11 cellular contexts compared by ENCODE assay signal in the genomic region with DNA sequence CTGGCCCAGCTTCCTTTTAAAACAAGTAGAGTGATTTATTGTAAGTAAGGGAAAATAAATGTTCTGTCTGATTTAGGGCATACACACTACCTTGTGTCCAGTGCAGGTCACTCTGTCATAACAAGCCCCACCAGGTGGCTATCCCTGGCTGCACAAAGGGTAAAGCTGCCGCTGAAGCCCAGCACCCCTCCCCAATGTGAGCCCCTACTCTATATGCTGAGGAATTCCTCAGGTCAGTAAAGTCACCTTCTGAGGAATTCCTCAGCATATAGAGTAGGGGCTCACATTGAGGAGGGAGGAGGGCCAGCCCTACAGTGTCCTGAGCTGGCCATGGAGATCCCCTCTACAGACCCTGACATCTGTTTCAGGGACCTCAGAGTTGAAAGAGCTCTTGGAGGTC.
DNase-seq lines count a peak whose midpoint lies in the region; ATAC-seq, FAIRE-seq and TF ChIP-seq lines count a peak whose summit lies in the region.
"Had no signal": no experiment of that assay in that cellular context is flagged by ENCODE, and none has a peak within 500 bp of the region (broad histone marks: within the 10 kb centered on the region; RNA-seq: fewer than 3 reads in every experiment).

No MANE protein-coding gene starts in this region.

- no peak overlapping the region for H2BK20ac ChIP-seq in IMR-90 (ENCODE audit: low read depth, low read length)

- no peaks in the 10 kb centered on the region for H3K79me2 ChIP-seq in OCI-LY7 (ENCODE audit: insufficient read depth, low read depth, low read length)

- no peak overlapping the region for H3K4me2 ChIP-seq in IMR-90 (ENCODE audit: low read depth, low read length)
- no peak overlapping the region for H3K4me2 ChIP-seq in neuronal stem cell (ENCODE audit: insufficient read depth, low read length, poor library complexity, severe bottlenecking)
- no peak overlapping the region for H3K4me2 ChIP-seq in OCI-LY7 (ENCODE audit: low read length)

- no peak overlapping the region for H2BK120ac ChIP-seq in IMR-90 (ENCODE audit: low read depth, low read length)
- no peak overlapping the region for H2BK120ac ChIP-seq in neuronal stem cell (ENCODE audit: low read depth, low read length)

- H3K27ac Mint-ChIP-seq in endodermal cell: no peak overlapping the region
- H3K27ac Mint-ChIP-seq: B cell; CD4-positive, alpha-beta T cell; H9 had no signal

- no peak for TF ChIP-seq CTCF in IMR-90 (conservative IDR thresholded peaks at IDR 0.05; ENCODE audit: low read depth, low read length)
- TF ChIP-seq CTCF in endodermal cell (conservative IDR thresholded peaks at IDR 0.05): no peak
- TF ChIP-seq CTCF in kidney (IDR thresholded peaks at IDR 0.05; ENCODE audit: borderline replicate concordance, extremely low read depth, insufficient read depth): no peak
- no peak for TF ChIP-seq CTCF in OCI-LY7 (conservative IDR thresholded peaks at IDR 0.05; ENCODE audit: low read length)

- H3K4me1 Mint-ChIP-seq in endodermal cell: peaks cover 29% of the 10 kb centered on the region
- H3K4me1 Mint-ChIP-seq: B cell had no signal

- H3K27ac ChIP-seq in IMR-90 (ENCODE audit: insufficient read depth, low read length) (no peak overlapping the region), endodermal cell (ENCODE audit: low read depth, low read length) (no peak overlapping the region), neuronal stem cell (replicated peaks; ENCODE audit: low read length) (no peak overlapping the region), kidney (ENCODE audit: low read depth in 2 of 2, low read length in 2 of 2) (no peak overlapping the region), OCI-LY7 (ENCODE audit: low read depth, low read length, poor library complexity, severe bottlenecking) (no peak overlapping the region)

- no peaks in the 10 kb centered on the region for H3K9me3 Mint-ChIP-seq in endodermal cell
- H3K9me3 Mint-ChIP-seq: CD4-positive, alpha-beta T cell; H9 had no signal

- H3K18ac ChIP-seq in IMR-90 (ENCODE audit: low read depth, low read length) (no peak overlapping the region), neuronal stem cell (ENCODE audit: low read length) (no peak overlapping the region)

- in situ Hi-C loops in IMR-90 (cut with MboI; ENCODE audit: low sequenced_read_pairs): loop anchor here (10.0 to 25.0 kb wide), 5 partner anchors 213 to 1213 kb away; no protein-coding TSS in a partner anchor

- no peak overlapping the region for H3K9ac ChIP-seq in IMR-90 (ENCODE audit: low read depth, low read length)
- no peak overlapping the region for H3K9ac ChIP-seq in endodermal cell (ENCODE audit: extremely low read depth, low read length, poor library complexity, severe bottlenecking)
- H3K9ac ChIP-seq in neuronal stem cell (ENCODE audit: low read depth, low read length, poor library complexity): no peak overlapping the region
- no peak overlapping the region for H3K9ac ChIP-seq in kidney (ENCODE audit: low read length in 2 of 2)

- H2AK5ac ChIP-seq in IMR-90 (ENCODE audit: low read depth, low read length): 0 out of 2 replicates have a peak overlapping the region, but pooled peaks have one; percentile 16
- H2AK5ac ChIP-seq in neuronal stem cell (ENCODE audit: low read depth, low read length): no peak overlapping the region

- H3K9me2 ChIP-seq in OCI-LY7 (ENCODE audit: insufficient read depth, low read length): no peaks in the 10 kb centered on the region

- dilution Hi-C loops in IMR-90 (cut with HindIII; ENCODE audit: low sequenced_read_pairs, unreplicated experiment): no loop called here

- peaks cover 2% of the 10 kb centered on the region for H3K27me3 Mint-ChIP-seq in endodermal cell (ENCODE audit: insufficient read depth)

- H3K14ac ChIP-seq in IMR-90 (replicated peaks; ENCODE audit: low read depth, low read length) (no peak overlapping the region), neuronal stem cell (ENCODE audit: low read length) (no peak overlapping the region)

- H3K9me3 ChIP-seq in IMR-90 (ENCODE audit: control insufficient read depth, insufficient read depth, low read length) (no peaks in the 10 kb centered on the region), endodermal cell (ENCODE audit: control insufficient read depth, low read length) (no peaks in the 10 kb centered on the region), neuronal stem cell (replicated peaks in 1 of 2; ENCODE audit: control insufficient read depth in 2 of 2, insufficient read depth in 1 of 2, low read depth in 1 of 2, low read length in 2 of 2) (no peaks in the 10 kb centered on the region), kidney (ENCODE audit: control insufficient read depth in 1 of 2, low read length in 2 of 2) (no peaks in the 10 kb centered on the region), OCI-LY7 (ENCODE audit: low read length) (no peaks in the 10 kb centered on the region)

- WGBS in IMR-90 (ENCODE audit: extremely low coverage in 2 of 2, insufficient read length in 1 of 2), 2 experiments: no CpG with 5 or more reads among the region's 1 CpG
- 81% methylated on average over 1 of the region's 1 CpG; no CpG with 5 or more reads in 1 of the 2 experiments for WGBS in endodermal cell (ENCODE audit: insufficient coverage in 1 of 2, insufficient read length in 1 of 2), 2 experiments
- WGBS in neuronal stem cell (ENCODE audit: extremely low coverage in 2 of 2, insufficient read length in 2 of 2, insufficient replicate concordance in 1 of 2), 2 donors: no CpG with 5 or more reads among the region's 1 CpG

- H2AFZ ChIP-seq in IMR-90 (replicated peaks; ENCODE audit: low read length, poor library complexity): no peak overlapping the region
- peak overlapping the region; percentile 15 for H2AFZ ChIP-seq in neuronal stem cell (ENCODE audit: low read length)
- H2AFZ ChIP-seq in OCI-LY7 (ENCODE audit: low read length): no peak overlapping the region

- H3K27me3 ChIP-seq in IMR-90 (ENCODE audit: control insufficient read depth, insufficient read depth, low read length) (peaks cover 14% of the 10 kb centered on the region; the same call in 1 of the 2 replicates), endodermal cell (ENCODE audit: control insufficient read depth, insufficient read depth, low read length, poor library complexity, severe bottlenecking) (no peaks in the 10 kb centered on the region), neuronal stem cell (ENCODE audit: control insufficient read depth in 3 of 3, insufficient read depth in 3 of 3, low read depth in 1 of 3, low read length in 3 of 3) (no peaks in the 10 kb centered on the region)

- TF ChIP-seq POLR2A in IMR-90 (IDR thresholded peaks at IDR 0.05; ENCODE audit: low read depth, low read length) (no peak), GM18505 (IDR thresholded peaks at IDR 0.05; ENCODE audit: borderline replicate concordance, extremely low read depth, insufficient read depth, insufficient read length) (no peak)

- no peak for FAIRE-seq in kidney (lab: Jason Lieb, UNC)

- H3K4ac ChIP-seq in IMR-90 (ENCODE audit: low read depth, low read length) (no peak overlapping the region), neuronal stem cell (ENCODE audit: low read length) (no peak overlapping the region)

- CTCF ChIA-PET in IMR-90 (lab: Yijun Ruan, JAX) (interaction anchor here (1.1 to 1.7 kb wide), 5 partner anchors 15 to 342 kb away, joined by 3 to 5 read pairs (median 3); no protein-coding TSS in a partner anchor), OCI-LY7 (lab: Charles Lee; ENCODE audit: unreplicated experiment) (no interaction called here)

- H3K4me3 ChIP-seq in IMR-90 (ENCODE audit: insufficient read depth, low read depth, low read length) (no peak overlapping the region), endodermal cell (ENCODE audit: low read length) (no peak overlapping the region), neuronal stem cell (ENCODE audit: low read length in 2 of 2) (no peak overlapping the region), kidney (ENCODE audit: low read length in 2 of 2) (no peak overlapping the region), OCI-LY7 (ENCODE audit: low read depth, low read length, poor library complexity, severe bottlenecking) (no peak overlapping the region)

- no peak overlapping the region for H3K4me3 Mint-ChIP-seq in endodermal cell
- H3K4me3 Mint-ChIP-seq: B cell; CD4-positive, alpha-beta T cell; H9 had no signal

- H3K56ac ChIP-seq in IMR-90 (ENCODE audit: extremely low read depth, insufficient read depth, low read length): no peak overlapping the region

- H2AK9ac ChIP-seq in IMR-90 (replicated peaks; ENCODE audit: low read depth, low read length, poor library complexity): no peak overlapping the region

- no peak for ATAC-seq in IMR-90 (ENCODE audit: low read depth)
- no peak for ATAC-seq in GM18505 (IDR thresholded peaks at IDR 0.05; ENCODE audit: unreplicated experiment)

- no peaks in the 10 kb centered on the region for H3K36me3 Mint-ChIP-seq in endodermal cell (ENCODE audit: low read depth)

- H3K36me3 ChIP-seq in IMR-90 (ENCODE audit: control insufficient read depth, insufficient read depth, low read length) (no peaks in the 10 kb centered on the region), endodermal cell (ENCODE audit: control insufficient read depth, insufficient read depth, low read length) (no peaks in the 10 kb centered on the region), neuronal stem cell (replicated peaks in 1 of 2; ENCODE audit: control insufficient read depth in 2 of 2, insufficient read depth in 2 of 2, low read length in 2 of 2) (no peaks in the 10 kb centered on the region), kidney (ENCODE audit: control insufficient read depth in 1 of 2, insufficient read depth in 2 of 2, low read length in 2 of 2) (no peaks in the 10 kb centered on the region), OCI-LY7 (ENCODE audit: insufficient read depth, low read length) (no peaks in the 10 kb centered on the region)

- no peak overlapping the region for H2BK5ac ChIP-seq in IMR-90 (ENCODE audit: low read depth, low read length, poor library complexity, severe bottlenecking)
- no peak overlapping the region for H2BK5ac ChIP-seq in neuronal stem cell (ENCODE audit: low read length)

- no peaks in the 10 kb centered on the region for H4K20me1 ChIP-seq in IMR-90 (ENCODE audit: insufficient read depth, low read length)
- H4K20me1 ChIP-seq in OCI-LY7 (ENCODE audit: insufficient read depth, low read length): no peaks in the 10 kb centered on the region

- H3K23ac ChIP-seq in IMR-90 (ENCODE audit: low read depth, low read length): no peak overlapping the region
- H3K23ac ChIP-seq in neuronal stem cell (ENCODE audit: low read depth, low read length, poor library complexity): no peak overlapping the region

- H3K9me1 ChIP-seq in IMR-90 (ENCODE audit: insufficient read depth, low read length): peaks cover 2% of the 10 kb centered on the region; the same call in 1 of the 2 replicates

- H4K8ac ChIP-seq in IMR-90 (ENCODE audit: low read depth in 2 of 2, low read length in 2 of 2): no peak overlapping the region
- H4K8ac ChIP-seq in neuronal stem cell (ENCODE audit: low read depth, low read length): no peak overlapping the region

- H4K91ac ChIP-seq in IMR-90 (ENCODE audit: insufficient read depth, low read depth, low read length) (no peak overlapping the region), neuronal stem cell (ENCODE audit: low read depth, low read length, poor library complexity) (no peak overlapping the region)

- peaks cover 5% of the 10 kb centered on the region; the same call in 1 of the 2 replicates for H3K4me1 ChIP-seq in IMR-90 (ENCODE audit: control insufficient read depth, insufficient read depth, low read length)
- no peaks in the 10 kb centered on the region for H3K4me1 ChIP-seq in endodermal cell (ENCODE audit: control insufficient read depth, insufficient read depth, low read length)
- peaks cover 0 to 3% of the 10 kb centered on the region in 2 donors for H3K4me1 ChIP-seq in neuronal stem cell (ENCODE audit: control insufficient read depth in 2 of 2, insufficient read depth in 1 of 2, low read depth in 1 of 2, low read length in 2 of 2)
- H3K4me1 ChIP-seq in kidney (ENCODE audit: control insufficient read depth in 1 of 2, insufficient read depth in 1 of 2, low read depth in 1 of 2, low read length in 2 of 2): no peaks in the 10 kb centered on the region
- H3K4me1 ChIP-seq in OCI-LY7 (ENCODE audit: insufficient read depth, low read length, poor library complexity, severe bottlenecking): no peaks in the 10 kb centered on the region

- DNase-seq in IMR-90 (no peak), endodermal cell (peak; percentile 60), neuronal stem cell (ENCODE audit: low spot score) (no peak), posterior cingulate gyrus (no peak), kidney (no peak), OCI-LY7 (ENCODE audit: low spot score) (no peak)
- DNase-seq: CD4-positive, alpha-beta T cell; DMS79; H9 had no signal

- no peak for TF ChIP-seq RAD21 in IMR-90 (IDR thresholded peaks at IDR 0.05; ENCODE audit: low read length)

- H3K79me1 ChIP-seq in IMR-90 (ENCODE audit: low read depth in 1 of 2, low read length in 2 of 2) (no peaks in the 10 kb centered on the region), neuronal stem cell (ENCODE audit: low read depth, low read length) (no peaks in the 10 kb centered on the region)

- intact Hi-C loops in IMR-90 (cut with micrococcal nuclease): loop anchor here (1.0 to 10.0 kb wide), 10 partner anchors 216 to 1971 kb away; no protein-coding TSS in a partner anchor
- intact Hi-C loops in posterior cingulate gyrus (cut with DNase I): loop anchor here (1.0 to 10.0 kb wide), 4 partner anchors 216 to 1193 kb away; no protein-coding TSS in a partner anchor
- intact Hi-C loops in kidney (cut with DNase I): no loop called here
- intact Hi-C loops in OCI-LY7 (cut with micrococcal nuclease; ENCODE audit: unreplicated experiment): loop anchor here (2.0 to 10.0 kb wide), 6 partner anchors 89 to 1091 kb away; no protein-coding TSS in a partner anchor

- POLR2A ChIA-PET in IMR-90 (lab: Charles Lee; ENCODE audit: unreplicated experiment) (no interaction called here), OCI-LY7 (lab: Charles Lee) (no interaction called here)

- no peak overlapping the region for H4K5ac ChIP-seq in IMR-90 (ENCODE audit: low read depth, low read length)

- H2BK15ac ChIP-seq in IMR-90 (ENCODE audit: low read depth, low read length) (no peak overlapping the region), neuronal stem cell (ENCODE audit: low read length) (no peak overlapping the region)

- BruUV-seq in IMR-90 (replicated peaks; lab: Mats Ljungman, UMichigan) (no TSS peak), OCI-LY7 (replicated peaks; lab: Mats Ljungman, UMichigan) (no TSS peak)

- no peak overlapping the region for H2BK12ac ChIP-seq in neuronal stem cell (ENCODE audit: low read length)
